In the genomic region with DNA sequence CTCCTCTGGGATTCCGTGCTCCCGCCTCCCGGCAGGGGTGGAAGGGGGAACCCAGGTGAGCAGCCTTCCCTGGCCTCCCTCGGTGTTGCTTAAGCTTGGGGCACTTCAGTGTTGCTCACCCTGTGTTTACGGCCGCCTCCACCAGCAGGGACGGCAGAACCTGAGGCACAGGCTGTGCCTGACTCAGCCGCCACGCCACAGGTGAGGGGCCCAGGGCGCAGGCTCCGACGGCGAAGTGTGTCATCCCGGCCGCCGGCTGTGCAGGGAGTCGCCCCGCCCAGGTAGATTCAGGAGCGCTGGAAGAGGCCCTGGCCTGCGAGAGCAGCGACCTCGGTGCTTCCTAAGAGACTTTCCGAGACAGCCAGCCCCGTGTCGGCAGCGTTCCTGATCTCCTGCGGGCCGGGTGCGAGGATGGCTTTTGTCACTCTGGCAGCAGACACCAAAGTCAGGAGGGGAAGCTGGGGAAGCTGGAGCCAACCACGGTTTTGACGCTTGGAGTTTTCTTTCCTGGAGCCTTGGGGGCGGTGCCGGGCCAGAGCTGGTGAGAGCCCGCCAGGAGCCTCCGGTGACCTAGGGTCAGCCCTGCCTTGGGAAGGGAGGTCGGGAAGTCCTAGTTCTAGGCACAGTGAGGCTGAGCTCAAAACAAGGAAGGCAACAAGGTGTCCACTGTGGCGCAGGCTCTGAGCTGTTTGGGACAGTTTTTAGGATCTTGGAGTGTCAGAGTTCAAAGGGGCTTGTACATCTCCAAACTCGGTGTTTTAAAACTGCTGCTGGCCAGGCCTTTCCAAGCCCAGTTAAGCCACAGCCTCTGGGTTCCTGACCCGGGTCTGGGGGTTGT, we compare ENCODE assay signal across 1 cellular context.
A peak's percentile ranks its signal among the peaks of the same experiment; 100 is the strongest.
TF ChIP-seq lines count a peak whose summit lies in the region.

No MANE protein-coding gene starts in this region.

TF ChIP-seq in HepG2, 621 proteins besides CTCF, POLR2A, EP300 and RAD21 (continued from another document and continues in another):
- TF ChIP-seq HMGA1 (CRISPR knock-in tag; conservative IDR thresholded peaks at IDR 0.05) (no peak), ZNF878 (CRISPR knock-in tag; IDR thresholded peaks at IDR 0.05) (0 out of 2 replicates have a peak, but pooled peaks have one; percentile 10), GABPA (IDR thresholded peaks at IDR 0.05; ENCODE audit: low read depth, low read length) (no peak), GABPA (CRISPR knock-in tag; IDR thresholded peaks at IDR 0.05; ENCODE audit: low read depth) (no peak), ATM (IDR thresholded peaks at IDR 0.05; ENCODE audit: borderline replicate concordance) (no peak), GZF1 (CRISPR knock-in tag; IDR thresholded peaks at IDR 0.05) (0 out of 2 replicates have a peak, but pooled peaks have one; percentile 47), PHF21A (CRISPR knock-in tag; IDR thresholded peaks at IDR 0.05) (peak; percentile 59), HOXA9 (CRISPR knock-in tag; IDR thresholded peaks at IDR 0.05; ENCODE audit: borderline replicate concordance) (no peak), ZNF547 (CRISPR knock-in tag; IDR thresholded peaks at IDR 0.05) (peak; percentile 37; the same call in 1 of the 2 replicates), TOE1 (CRISPR knock-in tag; IDR thresholded peaks at IDR 0.05) (no peak), ARNT2 (CRISPR knock-in tag; IDR thresholded peaks at IDR 0.05; ENCODE audit: low read depth) (0 out of 2 replicates have a peak, but pooled peaks have one; percentile 45), MTA3 (CRISPR knock-in tag; IDR thresholded peaks at IDR 0.05) (no peak), ZNF3 (CRISPR knock-in tag; IDR thresholded peaks at IDR 0.05) (no peak), FOXM1 (CRISPR knock-in tag; IDR thresholded peaks at IDR 0.05) (0 out of 2 replicates have a peak, but pooled peaks have one; percentile 13), ZNF326 (CRISPR knock-in tag; IDR thresholded peaks at IDR 0.05; ENCODE audit: borderline replicate concordance) (no peak), CBFB (CRISPR knock-in tag; IDR thresholded peaks at IDR 0.05) (no peak), CAMTA2 (CRISPR knock-in tag; IDR thresholded peaks at IDR 0.05; ENCODE audit: borderline replicate concordance) (no peak), ZNF766 (CRISPR knock-in tag; IDR thresholded peaks at IDR 0.05; ENCODE audit: borderline replicate concordance) (no peak; the same call in 1 of the 2 replicates), NR3C1 (CRISPR knock-in tag; IDR thresholded peaks at IDR 0.05) (no peak), ZNF446 (CRISPR knock-in tag; IDR thresholded peaks at IDR 0.05) (no peak), KLF9 (CRISPR knock-in tag; IDR thresholded peaks at IDR 0.05; ENCODE audit: low read depth) (no peak), ZKSCAN5 (CRISPR knock-in tag; IDR thresholded peaks at IDR 0.05) (0 out of 2 replicates have a peak, but pooled peaks have one; percentile 21), ZNF350 (CRISPR knock-in tag; IDR thresholded peaks at IDR 0.05; ENCODE audit: borderline replicate concordance, low read depth) (peak; percentile 67), ZNF589 (CRISPR knock-in tag; conservative IDR thresholded peaks at IDR 0.05) (no peak), NR2F6 (IDR thresholded peaks at IDR 0.05) (0 out of 2 replicates have a peak, but pooled peaks have one; percentile 30), NR2F6 (CRISPR knock-in tag; IDR thresholded peaks at IDR 0.05) (no peak)
- TF ChIP-seq, protein P1, sequence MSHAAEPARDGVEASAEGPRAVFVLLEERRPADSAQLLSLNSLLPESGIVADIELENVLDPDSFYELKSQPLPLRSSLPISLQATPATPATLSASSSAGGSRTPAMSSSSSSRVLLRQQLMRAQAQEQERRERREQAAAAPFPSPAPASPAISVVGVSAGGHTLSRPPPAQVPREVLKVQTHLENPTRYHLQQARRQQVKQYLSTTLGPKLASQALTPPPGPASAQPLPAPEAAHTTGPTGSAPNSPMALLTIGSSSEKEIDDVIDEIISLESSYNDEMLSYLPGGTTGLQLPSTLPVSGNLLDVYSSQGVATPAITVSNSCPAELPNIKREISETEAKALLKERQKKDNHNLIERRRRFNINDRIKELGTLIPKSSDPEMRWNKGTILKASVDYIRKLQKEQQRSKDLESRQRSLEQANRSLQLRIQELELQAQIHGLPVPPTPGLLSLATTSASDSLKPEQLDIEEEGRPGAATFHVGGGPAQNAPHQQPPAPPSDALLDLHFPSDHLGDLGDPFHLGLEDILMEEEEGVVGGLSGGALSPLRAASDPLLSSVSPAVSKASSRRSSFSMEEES (CRISPR knock-in tag; IDR thresholded peaks at IDR 0.05) = 0 out of 2 replicates have a peak, but pooled peaks have one; percentile 35
- TF ChIP-seq, protein P2, sequence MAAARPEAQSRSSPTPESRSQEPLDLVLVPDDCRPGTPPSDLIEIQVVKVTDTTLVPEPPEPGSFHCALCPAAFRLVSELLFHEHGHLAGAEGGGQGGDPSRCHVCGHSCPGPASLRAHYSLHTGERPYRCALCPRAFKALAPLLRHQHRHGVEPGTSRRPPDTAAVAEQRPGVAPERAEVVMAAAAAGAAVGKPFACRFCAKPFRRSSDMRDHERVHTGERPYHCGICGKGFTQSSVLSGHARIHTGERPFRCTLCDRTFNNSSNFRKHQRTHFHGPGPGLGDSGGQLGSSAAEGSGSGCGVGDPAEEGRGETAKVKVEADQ (CRISPR knock-in tag; IDR thresholded peaks at IDR 0.05; ENCODE audit: borderline replicate concordance) = no peak
- TF ChIP-seq, protein P3, sequence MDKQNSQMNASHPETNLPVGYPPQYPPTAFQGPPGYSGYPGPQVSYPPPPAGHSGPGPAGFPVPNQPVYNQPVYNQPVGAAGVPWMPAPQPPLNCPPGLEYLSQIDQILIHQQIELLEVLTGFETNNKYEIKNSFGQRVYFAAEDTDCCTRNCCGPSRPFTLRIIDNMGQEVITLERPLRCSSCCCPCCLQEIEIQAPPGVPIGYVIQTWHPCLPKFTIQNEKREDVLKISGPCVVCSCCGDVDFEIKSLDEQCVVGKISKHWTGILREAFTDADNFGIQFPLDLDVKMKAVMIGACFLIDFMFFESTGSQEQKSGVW (CRISPR knock-in tag; IDR thresholded peaks at IDR 0.05; ENCODE audit: borderline replicate concordance) = no peak
- TF ChIP-seq, protein P4, sequence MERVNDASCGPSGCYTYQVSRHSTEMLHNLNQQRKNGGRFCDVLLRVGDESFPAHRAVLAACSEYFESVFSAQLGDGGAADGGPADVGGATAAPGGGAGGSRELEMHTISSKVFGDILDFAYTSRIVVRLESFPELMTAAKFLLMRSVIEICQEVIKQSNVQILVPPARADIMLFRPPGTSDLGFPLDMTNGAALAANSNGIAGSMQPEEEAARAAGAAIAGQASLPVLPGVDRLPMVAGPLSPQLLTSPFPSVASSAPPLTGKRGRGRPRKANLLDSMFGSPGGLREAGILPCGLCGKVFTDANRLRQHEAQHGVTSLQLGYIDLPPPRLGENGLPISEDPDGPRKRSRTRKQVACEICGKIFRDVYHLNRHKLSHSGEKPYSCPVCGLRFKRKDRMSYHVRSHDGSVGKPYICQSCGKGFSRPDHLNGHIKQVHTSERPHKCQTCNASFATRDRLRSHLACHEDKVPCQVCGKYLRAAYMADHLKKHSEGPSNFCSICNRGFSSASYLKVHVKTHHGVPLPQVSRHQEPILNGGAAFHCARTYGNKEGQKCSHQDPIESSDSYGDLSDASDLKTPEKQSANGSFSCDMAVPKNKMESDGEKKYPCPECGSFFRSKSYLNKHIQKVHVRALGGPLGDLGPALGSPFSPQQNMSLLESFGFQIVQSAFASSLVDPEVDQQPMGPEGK (CRISPR knock-in tag; IDR thresholded peaks at IDR 0.05) = peak; percentile 42
- TF ChIP-seq, protein P5, sequence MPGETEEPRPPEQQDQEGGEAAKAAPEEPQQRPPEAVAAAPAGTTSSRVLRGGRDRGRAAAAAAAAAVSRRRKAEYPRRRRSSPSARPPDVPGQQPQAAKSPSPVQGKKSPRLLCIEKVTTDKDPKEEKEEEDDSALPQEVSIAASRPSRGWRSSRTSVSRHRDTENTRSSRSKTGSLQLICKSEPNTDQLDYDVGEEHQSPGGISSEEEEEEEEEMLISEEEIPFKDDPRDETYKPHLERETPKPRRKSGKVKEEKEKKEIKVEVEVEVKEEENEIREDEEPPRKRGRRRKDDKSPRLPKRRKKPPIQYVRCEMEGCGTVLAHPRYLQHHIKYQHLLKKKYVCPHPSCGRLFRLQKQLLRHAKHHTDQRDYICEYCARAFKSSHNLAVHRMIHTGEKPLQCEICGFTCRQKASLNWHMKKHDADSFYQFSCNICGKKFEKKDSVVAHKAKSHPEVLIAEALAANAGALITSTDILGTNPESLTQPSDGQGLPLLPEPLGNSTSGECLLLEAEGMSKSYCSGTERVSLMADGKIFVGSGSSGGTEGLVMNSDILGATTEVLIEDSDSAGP (CRISPR knock-in tag; IDR thresholded peaks at IDR 0.05; ENCODE audit: borderline replicate concordance) = peak; percentile 80; the same call in 1 of the 2 replicates
- TF ChIP-seq, protein P6, sequence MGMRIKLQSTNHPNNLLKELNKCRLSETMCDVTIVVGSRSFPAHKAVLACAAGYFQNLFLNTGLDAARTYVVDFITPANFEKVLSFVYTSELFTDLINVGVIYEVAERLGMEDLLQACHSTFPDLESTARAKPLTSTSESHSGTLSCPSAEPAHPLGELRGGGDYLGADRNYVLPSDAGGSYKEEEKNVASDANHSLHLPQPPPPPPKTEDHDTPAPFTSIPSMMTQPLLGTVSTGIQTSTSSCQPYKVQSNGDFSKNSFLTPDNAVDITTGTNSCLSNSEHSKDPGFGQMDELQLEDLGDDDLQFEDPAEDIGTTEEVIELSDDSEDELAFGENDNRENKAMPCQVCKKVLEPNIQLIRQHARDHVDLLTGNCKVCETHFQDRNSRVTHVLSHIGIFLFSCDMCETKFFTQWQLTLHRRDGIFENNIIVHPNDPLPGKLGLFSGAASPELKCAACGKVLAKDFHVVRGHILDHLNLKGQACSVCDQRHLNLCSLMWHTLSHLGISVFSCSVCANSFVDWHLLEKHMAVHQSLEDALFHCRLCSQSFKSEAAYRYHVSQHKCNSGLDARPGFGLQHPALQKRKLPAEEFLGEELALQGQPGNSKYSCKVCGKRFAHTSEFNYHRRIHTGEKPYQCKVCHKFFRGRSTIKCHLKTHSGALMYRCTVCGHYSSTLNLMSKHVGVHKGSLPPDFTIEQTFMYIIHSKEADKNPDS (CRISPR knock-in tag; IDR thresholded peaks at IDR 0.05) = peak; percentile 85; the same call in 1 of the 2 replicates
- TF ChIP-seq, protein P7, sequence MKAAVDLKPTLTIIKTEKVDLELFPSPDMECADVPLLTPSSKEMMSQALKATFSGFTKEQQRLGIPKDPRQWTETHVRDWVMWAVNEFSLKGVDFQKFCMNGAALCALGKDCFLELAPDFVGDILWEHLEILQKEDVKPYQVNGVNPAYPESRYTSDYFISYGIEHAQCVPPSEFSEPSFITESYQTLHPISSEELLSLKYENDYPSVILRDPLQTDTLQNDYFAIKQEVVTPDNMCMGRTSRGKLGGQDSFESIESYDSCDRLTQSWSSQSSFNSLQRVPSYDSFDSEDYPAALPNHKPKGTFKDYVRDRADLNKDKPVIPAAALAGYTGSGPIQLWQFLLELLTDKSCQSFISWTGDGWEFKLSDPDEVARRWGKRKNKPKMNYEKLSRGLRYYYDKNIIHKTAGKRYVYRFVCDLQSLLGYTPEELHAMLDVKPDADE (CRISPR knock-in tag; IDR thresholded peaks at IDR 0.05) = no peak
- TF ChIP-seq, protein P8, sequence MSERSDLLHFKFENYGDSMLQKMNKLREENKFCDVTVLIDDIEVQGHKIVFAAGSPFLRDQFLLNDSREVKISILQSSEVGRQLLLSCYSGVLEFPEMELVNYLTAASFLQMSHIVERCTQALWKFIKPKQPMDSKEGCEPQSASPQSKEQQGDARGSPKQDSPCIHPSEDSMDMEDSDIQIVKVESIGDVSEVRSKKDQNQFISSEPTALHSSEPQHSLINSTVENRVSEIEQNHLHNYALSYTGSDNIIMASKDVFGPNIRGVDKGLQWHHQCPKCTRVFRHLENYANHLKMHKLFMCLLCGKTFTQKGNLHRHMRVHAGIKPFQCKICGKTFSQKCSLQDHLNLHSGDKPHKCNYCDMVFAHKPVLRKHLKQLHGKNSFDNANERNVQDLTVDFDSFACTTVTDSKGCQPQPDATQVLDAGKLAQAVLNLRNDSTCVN (CRISPR knock-in tag; IDR thresholded peaks at IDR 0.05; ENCODE audit: borderline replicate concordance) = no peak
- TF ChIP-seq, protein P9, sequence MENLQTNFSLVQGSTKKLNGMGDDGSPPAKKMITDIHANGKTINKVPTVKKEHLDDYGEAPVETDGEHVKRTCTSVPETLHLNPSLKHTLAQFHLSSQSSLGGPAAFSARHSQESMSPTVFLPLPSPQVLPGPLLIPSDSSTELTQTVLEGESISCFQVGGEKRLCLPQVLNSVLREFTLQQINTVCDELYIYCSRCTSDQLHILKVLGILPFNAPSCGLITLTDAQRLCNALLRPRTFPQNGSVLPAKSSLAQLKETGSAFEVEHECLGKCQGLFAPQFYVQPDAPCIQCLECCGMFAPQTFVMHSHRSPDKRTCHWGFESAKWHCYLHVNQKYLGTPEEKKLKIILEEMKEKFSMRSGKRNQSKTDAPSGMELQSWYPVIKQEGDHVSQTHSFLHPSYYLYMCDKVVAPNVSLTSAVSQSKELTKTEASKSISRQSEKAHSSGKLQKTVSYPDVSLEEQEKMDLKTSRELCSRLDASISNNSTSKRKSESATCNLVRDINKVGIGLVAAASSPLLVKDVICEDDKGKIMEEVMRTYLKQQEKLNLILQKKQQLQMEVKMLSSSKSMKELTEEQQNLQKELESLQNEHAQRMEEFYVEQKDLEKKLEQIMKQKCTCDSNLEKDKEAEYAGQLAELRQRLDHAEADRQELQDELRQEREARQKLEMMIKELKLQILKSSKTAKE (CRISPR knock-in tag; IDR thresholded peaks at IDR 0.05; ENCODE audit: borderline replicate concordance) = no peak
- TF ChIP-seq, protein P10, sequence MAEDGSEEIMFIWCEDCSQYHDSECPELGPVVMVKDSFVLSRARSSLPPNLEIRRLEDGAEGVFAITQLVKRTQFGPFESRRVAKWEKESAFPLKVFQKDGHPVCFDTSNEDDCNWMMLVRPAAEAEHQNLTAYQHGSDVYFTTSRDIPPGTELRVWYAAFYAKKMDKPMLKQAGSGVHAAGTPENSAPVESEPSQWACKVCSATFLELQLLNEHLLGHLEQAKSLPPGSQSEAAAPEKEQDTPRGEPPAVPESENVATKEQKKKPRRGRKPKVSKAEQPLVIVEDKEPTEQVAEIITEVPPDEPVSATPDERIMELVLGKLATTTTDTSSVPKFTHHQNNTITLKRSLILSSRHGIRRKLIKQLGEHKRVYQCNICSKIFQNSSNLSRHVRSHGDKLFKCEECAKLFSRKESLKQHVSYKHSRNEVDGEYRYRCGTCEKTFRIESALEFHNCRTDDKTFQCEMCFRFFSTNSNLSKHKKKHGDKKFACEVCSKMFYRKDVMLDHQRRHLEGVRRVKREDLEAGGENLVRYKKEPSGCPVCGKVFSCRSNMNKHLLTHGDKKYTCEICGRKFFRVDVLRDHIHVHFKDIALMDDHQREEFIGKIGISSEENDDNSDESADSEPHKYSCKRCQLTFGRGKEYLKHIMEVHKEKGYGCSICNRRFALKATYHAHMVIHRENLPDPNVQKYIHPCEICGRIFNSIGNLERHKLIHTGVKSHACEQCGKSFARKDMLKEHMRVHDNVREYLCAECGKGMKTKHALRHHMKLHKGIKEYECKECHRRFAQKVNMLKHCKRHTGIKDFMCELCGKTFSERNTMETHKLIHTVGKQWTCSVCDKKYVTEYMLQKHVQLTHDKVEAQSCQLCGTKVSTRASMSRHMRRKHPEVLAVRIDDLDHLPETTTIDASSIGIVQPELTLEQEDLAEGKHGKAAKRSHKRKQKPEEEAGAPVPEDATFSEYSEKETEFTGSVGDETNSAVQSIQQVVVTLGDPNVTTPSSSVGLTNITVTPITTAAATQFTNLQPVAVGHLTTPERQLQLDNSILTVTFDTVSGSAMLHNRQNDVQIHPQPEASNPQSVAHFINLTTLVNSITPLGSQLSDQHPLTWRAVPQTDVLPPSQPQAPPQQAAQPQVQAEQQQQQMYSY (CRISPR knock-in tag; IDR thresholded peaks at IDR 0.05) = no peak
